29 cellular contexts compared by ENCODE assay signal in genomic region chr17:1467258-1467657, GRCh38.
"Had no signal": no experiment of that assay in that cellular context is flagged by ENCODE, and none has a peak within 500 bp of the region (broad histone marks: within the 10 kb centered on the region; RNA-seq: fewer than 3 reads in every experiment).

No MANE protein-coding gene starts in this region.

- DNase-seq: activated B cell treated with CpG ODN at 0.5 μM for 24 hours; activated CD4-positive, alpha-beta memory T cell treated with anti-CD3 and anti-CD28 coated beads, Interleukin-2, amount 10 ng/mL, durations not matched to agents 7 days and 5 days; activated CD4-positive, alpha-beta T cell treated with anti-CD3 and anti-CD28 coated beads for 36 hours; activated CD4-positive, alpha-beta T cell treated with anti-CD3 and anti-CD28 coated beads for 48 hours; activated CD4-positive, alpha-beta T cell treated with anti-CD3 and anti-CD28 coated beads, Interleukin-2, amount 10 ng/mL, durations not matched to agents 7 days and 5 days; activated CD4-positive, alpha-beta T cell treated with anti-CD3 and anti-CD28 coated beads, Interleukin-2, amount 50 U/mL, for 48 hours; activated CD4-positive, CD25-positive, alpha-beta regulatory T cell treated with anti-CD3 and anti-CD28 coated beads, Interleukin-2, amount 50 U/mL, for 72 hours; activated CD8-positive, alpha-beta memory T cell treated with anti-CD3 and anti-CD28 coated beads for 24 hours; activated CD8-positive, alpha-beta memory T cell treated with anti-CD3 and anti-CD28 coated beads, Interleukin-2, amount 10 ng/mL, durations not matched to agents 7 days and 5 days; activated CD8-positive, alpha-beta memory T cell treated with anti-CD3 and anti-CD28 coated beads, Interleukin-2, amount 50 U/mL, for 48 hours; activated CD8-positive, alpha-beta T cell treated with anti-CD3 and anti-CD28 coated beads, Interleukin-2, amount 10 ng/mL, durations not matched to agents 7 days and 5 days; activated effector memory CD4-positive, alpha-beta T cell treated with Interleukin-2 at 50 U/mL for 16 hours; activated gamma-delta T cell; activated naive CD4-positive, alpha-beta T cell treated with anti-CD3 and anti-CD28 coated beads, Interleukin-2, amount 10 ng/mL, durations not matched to agents 7 days and 5 days; activated naive CD4-positive, alpha-beta T cell treated with Interleukin-2 at 50 U/mL for 16 hours; activated naive CD8-positive, alpha-beta T cell treated with anti-CD3 and anti-CD28 coated beads, Interleukin-2, amount 10 ng/mL, durations not matched to agents 7 days and 5 days; activated naive CD8-positive, alpha-beta T cell treated with anti-CD3 and anti-CD28 coated beads, Interleukin-2, amount 50 U/mL, for 24 hours; activated T-cell treated with anti-CD3 and anti-CD28 coated beads, Interleukin-2, amount 50 U/mL, for 24 hours; activated T-cell treated with anti-CD3 and anti-CD28 coated beads, Interleukin-2, amount 50 U/mL, for 48 hours; amygdala; anterior cingulate cortex; caudate nucleus; cerebellar nuclear complex; T-helper 1 cell; T-helper 2 cell; T-helper 9 cell had no signal

- H3K4me3 ChIP-seq: ascending aorta, cardiac muscle cell had no signal

- H3K4me1 ChIP-seq: ascending aorta had no signal

- H3K27ac ChIP-seq: ascending aorta, cardiac muscle cell, VCaP had no signal

- H3K9me3 ChIP-seq: ascending aorta had no signal

- H3K27me3 ChIP-seq: ascending aorta, cardiac muscle cell had no signal
